12 cellular contexts compared by ENCODE assay signal in genomic region chr11:67195971-67196418, GRCh38.
DNase-seq lines count a peak whose midpoint lies in the region; ATAC-seq and TF ChIP-seq lines count a peak whose summit lies in the region.
"Had no signal": no experiment of that assay in that cellular context is flagged by ENCODE, and none has a peak within 500 bp of the region (broad histone marks: within the 10 kb centered on the region; RNA-seq: fewer than 3 reads in every experiment).

No MANE protein-coding gene starts in this region.

- TF ChIP-seq CTCF in hepatocyte (IDR thresholded peaks at IDR 0.05; ENCODE audit: poor library complexity), result no peak

- 64% methylated on average over 6 of the region's 6 CpGs for WGBS in hepatocyte (ENCODE audit: low lambda C conversion rate, missing lambda C conversion rate)

- H3K9me2 ChIP-seq in hepatocyte (replicated peaks; ENCODE audit: insufficient read depth), result no peaks in the 10 kb centered on the region

- peak overlapping the region; percentile 66 for H3K27ac ChIP-seq in hepatocyte
- H3K27ac ChIP-seq: BLaER1 had no signal

- no peaks in the 10 kb centered on the region for H3K4me1 ChIP-seq in hepatocyte (ENCODE audit: insufficient read depth)
- H3K4me1 ChIP-seq: BLaER1 had no signal

- H3K9me3 ChIP-seq in hepatocyte (ENCODE audit: low read depth), result no peaks in the 10 kb centered on the region
- H3K9me3 ChIP-seq: BLaER1 had no signal

- H4K20me1 ChIP-seq in hepatocyte (ENCODE audit: insufficient read depth, poor library complexity, severe bottlenecking), result no peaks in the 10 kb centered on the region
- H4K20me1 ChIP-seq: BLaER1 had no signal

- intact Hi-C loops in Right ventricle myocardium inferior (cut with DNase I), result no loop called here

- H2AFZ ChIP-seq in hepatocyte, result no peak overlapping the region

- H3K27me3 ChIP-seq in H7 (ENCODE audit: control insufficient read depth, insufficient read depth, low read length), result no peaks in the 10 kb centered on the region
- H3K27me3 ChIP-seq in hepatocyte, result no peaks in the 10 kb centered on the region
- H3K27me3 ChIP-seq: BLaER1 had no signal

- ATAC-seq in GM18511 (IDR thresholded peaks at IDR 0.05; ENCODE audit: unreplicated experiment) (no peak), HG03457 (IDR thresholded peaks at IDR 0.05; ENCODE audit: unreplicated experiment) (no peak), Right ventricle myocardium inferior (no peak)

- no peak overlapping the region for H3K4me2 ChIP-seq in hepatocyte
- H3K4me2 ChIP-seq: BLaER1 had no signal

- H3K36me3 ChIP-seq in H7 (replicated peaks; ENCODE audit: control insufficient read depth, insufficient read depth, low read length) (peaks cover 3% of the 10 kb centered on the region), hepatocyte (replicated peaks; ENCODE audit: insufficient read depth, low read depth) (no peaks in the 10 kb centered on the region)

- H3K79me2 ChIP-seq in hepatocyte, result peaks cover 7% of the 10 kb centered on the region

- DNase-seq in A172 (ENCODE audit: low spot score), result peak; percentile 81
- DNase-seq in H7, result peak; percentile 28
- DNase-seq in RPMI7951 (ENCODE audit: low read depth), result peak; percentile 77
- DNase-seq in hepatocyte (ENCODE audit: low spot score), result peak; percentile 30
- no peak for DNase-seq in Right ventricle myocardium inferior (ENCODE audit: missing footprints)
- no peak for DNase-seq in NCI-H69 (lab: John Stamatoyannopoulos, UW)
- DNase-seq: activated CD4-positive, CD25-positive, alpha-beta regulatory T cell treated with anti-CD3 and anti-CD28 coated beads, Interleukin-2, amount 50 U/mL, for 72 hours; effector CD4-positive, alpha-beta T cell; NCI-H1048 had no signal

- H3K4me3 ChIP-seq in H7 (ENCODE audit: insufficient read depth, low read depth, low read length), result no peak overlapping the region
- H3K4me3 ChIP-seq in hepatocyte, result no peak overlapping the region
- H3K4me3 ChIP-seq: BLaER1 had no signal

Comparison
In these comparisons a context has a peak if more than half of its experiments do, and no peak if none do; other contexts are left out.
1. DNase-seq: peak in A172 (single experiment), H7 (single experiment), RPMI7951 (single experiment) and hepatocyte (single experiment); none in Right ventricle myocardium inferior (single experiment) and NCI-H69 (single experiment).